In the genomic region with DNA sequence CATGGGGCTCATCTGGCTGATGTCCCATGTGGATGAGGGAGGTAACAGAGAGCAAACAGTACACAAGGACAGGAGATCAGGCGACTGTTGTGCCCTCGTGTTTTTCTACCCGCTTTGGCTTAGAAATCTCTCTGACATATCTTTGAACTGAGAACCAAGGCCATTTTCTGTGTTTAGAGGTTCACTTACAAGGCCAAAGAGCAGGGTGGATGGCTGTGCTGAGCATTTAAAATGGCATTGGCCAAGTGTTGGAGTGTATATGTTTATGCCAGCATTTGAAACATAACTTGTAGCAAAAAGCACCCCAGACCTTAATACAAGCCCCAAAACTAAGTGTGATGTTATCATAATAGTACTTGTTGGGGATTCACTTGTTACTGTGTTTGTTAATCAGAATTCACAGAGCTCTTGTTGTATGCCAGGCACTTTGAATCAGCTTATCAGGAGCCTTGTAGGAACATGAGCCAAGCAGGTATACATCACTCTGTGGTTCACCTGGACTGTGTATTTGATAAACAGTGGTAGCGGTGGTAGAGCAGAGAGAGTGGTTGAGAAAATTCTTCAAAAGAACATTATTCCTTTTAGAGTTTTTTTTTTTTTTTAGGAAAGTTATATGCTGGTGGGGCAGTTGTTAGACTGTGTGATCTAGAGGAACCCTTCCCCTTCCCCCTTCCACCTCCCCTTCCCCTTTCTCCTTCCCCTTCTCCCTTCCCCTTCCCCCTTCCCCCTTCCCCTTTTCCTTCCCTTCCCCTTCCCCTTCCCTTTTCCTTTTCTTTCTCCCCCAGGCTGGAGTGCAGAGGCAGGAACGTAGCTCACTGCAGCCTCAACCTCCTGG, we compare ENCODE assay signal across 1 cellular context.
TF ChIP-seq lines count a peak whose summit lies in the region.

No MANE protein-coding gene starts in this region.

TF ChIP-seq in HepG2, 621 proteins besides CTCF, POLR2A, EP300 and RAD21 (continued from another document and continues in another):
- TF ChIP-seq, protein P1, sequence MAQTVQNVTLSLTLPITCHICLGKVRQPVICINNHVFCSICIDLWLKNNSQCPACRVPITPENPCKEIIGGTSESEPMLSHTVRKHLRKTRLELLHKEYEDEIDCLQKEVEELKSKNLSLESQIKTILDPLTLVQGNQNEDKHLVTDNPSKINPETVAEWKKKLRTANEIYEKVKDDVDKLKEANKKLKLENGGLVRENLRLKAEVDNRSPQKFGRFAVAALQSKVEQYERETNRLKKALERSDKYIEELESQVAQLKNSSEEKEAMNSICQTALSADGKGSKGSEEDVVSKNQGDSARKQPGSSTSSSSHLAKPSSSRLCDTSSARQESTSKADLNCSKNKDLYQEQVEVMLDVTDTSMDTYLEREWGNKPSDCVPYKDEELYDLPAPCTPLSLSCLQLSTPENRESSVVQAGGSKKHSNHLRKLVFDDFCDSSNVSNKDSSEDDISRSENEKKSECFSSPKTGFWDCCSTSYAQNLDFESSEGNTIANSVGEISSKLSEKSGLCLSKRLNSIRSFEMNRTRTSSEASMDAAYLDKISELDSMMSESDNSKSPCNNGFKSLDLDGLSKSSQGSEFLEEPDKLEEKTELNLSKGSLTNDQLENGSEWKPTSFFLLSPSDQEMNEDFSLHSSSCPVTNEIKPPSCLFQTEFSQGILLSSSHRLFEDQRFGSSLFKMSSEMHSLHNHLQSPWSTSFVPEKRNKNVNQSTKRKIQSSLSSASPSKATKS (CRISPR knock-in tag; IDR thresholded peaks at IDR 0.05), result no peak
- TF ChIP-seq ZNF501 (CRISPR knock-in tag; IDR thresholded peaks at IDR 0.05) (peak; percentile 49; the same call in 1 of the 2 replicates), TOE1 (CRISPR knock-in tag; IDR thresholded peaks at IDR 0.05) (0 out of 2 replicates have a peak, but pooled peaks have one; percentile 60), WIZ (CRISPR knock-in tag; IDR thresholded peaks at IDR 0.05) (peak; percentile 95), ZNF558 (CRISPR knock-in tag; IDR thresholded peaks at IDR 0.05; ENCODE audit: borderline replicate concordance) (no peak), ZNF629 (CRISPR knock-in tag; conservative IDR thresholded peaks at IDR 0.05) (peak; percentile 57; the same call in 1 of the 2 replicates), PCBP2 (optimal IDR thresholded peaks at IDR 0.05; ENCODE audit: low read depth, low read length, poor library complexity, severe bottlenecking) (peak; percentile 97), ZNF543 (CRISPR knock-in tag; IDR thresholded peaks at IDR 0.05) (peak; percentile 58; the same call in 1 of the 2 replicates), FOXJ3 (CRISPR knock-in tag; IDR thresholded peaks at IDR 0.05; ENCODE audit: borderline replicate concordance) (peak; percentile 98), PLRG1 (conservative IDR thresholded peaks at IDR 0.05) (no peak), HIVEP1 (CRISPR knock-in tag; IDR thresholded peaks at IDR 0.05) (no peak), TAF1 (CRISPR knock-in tag; IDR thresholded peaks at IDR 0.05) (no peak; the same call in 1 of the 2 replicates), TP53 (CRISPR knock-in tag; conservative IDR thresholded peaks at IDR 0.05) (0 out of 2 replicates have a peak, but pooled peaks have one; percentile 85), ZNF737 (CRISPR knock-in tag; IDR thresholded peaks at IDR 0.05; ENCODE audit: borderline replicate concordance) (no peak), SALL1 (CRISPR knock-in tag; IDR thresholded peaks at IDR 0.05) (peak; percentile 96), ZNF652 (CRISPR knock-in tag; IDR thresholded peaks at IDR 0.05; ENCODE audit: borderline replicate concordance, low read depth) (no peak; the same call in 1 of the 2 replicates), XRCC5 (optimal IDR thresholded peaks at IDR 0.05; ENCODE audit: low read length) (peak; percentile 29), SMARCE1 (IDR thresholded peaks at IDR 0.05; ENCODE audit: borderline replicate concordance) (no peak), SRSF1 (optimal IDR thresholded peaks at IDR 0.05; ENCODE audit: low read depth, low read length) (no peak), CHD4 (IDR thresholded peaks at IDR 0.05; ENCODE audit: borderline replicate concordance, low read length) (no peak), ZSCAN12 (CRISPR knock-in tag; IDR thresholded peaks at IDR 0.05) (peak; percentile 95), HNRNPH1 (optimal IDR thresholded peaks at IDR 0.05; ENCODE audit: low read depth, low read length) (no peak), ZNF83 (CRISPR knock-in tag; IDR thresholded peaks at IDR 0.05; ENCODE audit: borderline replicate concordance) (no peak), EZH2 (conservative IDR thresholded peaks at IDR 0.05; ENCODE audit: low read depth, low read length) (no peak), ZNF790 (CRISPR knock-in tag; IDR thresholded peaks at IDR 0.05; ENCODE audit: borderline replicate concordance) (no peak), ZNF746 (CRISPR knock-in tag; IDR thresholded peaks at IDR 0.05) (no peak), TCF12 (IDR thresholded peaks at IDR 0.05) (no peak), TCF12 (CRISPR knock-in tag; IDR thresholded peaks at IDR 0.05) (peak; percentile 60; the same call in 1 of the 2 replicates), FOXP1 (IDR thresholded peaks at IDR 0.05) (peak; percentile 35), FOXP1 (CRISPR knock-in tag; IDR thresholded peaks at IDR 0.05) (peak; percentile 96), RBAK (CRISPR knock-in tag; IDR thresholded peaks at IDR 0.05) (no peak), FOSL1 (CRISPR knock-in tag; IDR thresholded peaks at IDR 0.05; ENCODE audit: borderline replicate concordance) (no peak), ZNF343 (CRISPR knock-in tag; IDR thresholded peaks at IDR 0.05) (0 out of 2 replicates have a peak, but pooled peaks have one; percentile 6)
- TF ChIP-seq, protein P2, sequence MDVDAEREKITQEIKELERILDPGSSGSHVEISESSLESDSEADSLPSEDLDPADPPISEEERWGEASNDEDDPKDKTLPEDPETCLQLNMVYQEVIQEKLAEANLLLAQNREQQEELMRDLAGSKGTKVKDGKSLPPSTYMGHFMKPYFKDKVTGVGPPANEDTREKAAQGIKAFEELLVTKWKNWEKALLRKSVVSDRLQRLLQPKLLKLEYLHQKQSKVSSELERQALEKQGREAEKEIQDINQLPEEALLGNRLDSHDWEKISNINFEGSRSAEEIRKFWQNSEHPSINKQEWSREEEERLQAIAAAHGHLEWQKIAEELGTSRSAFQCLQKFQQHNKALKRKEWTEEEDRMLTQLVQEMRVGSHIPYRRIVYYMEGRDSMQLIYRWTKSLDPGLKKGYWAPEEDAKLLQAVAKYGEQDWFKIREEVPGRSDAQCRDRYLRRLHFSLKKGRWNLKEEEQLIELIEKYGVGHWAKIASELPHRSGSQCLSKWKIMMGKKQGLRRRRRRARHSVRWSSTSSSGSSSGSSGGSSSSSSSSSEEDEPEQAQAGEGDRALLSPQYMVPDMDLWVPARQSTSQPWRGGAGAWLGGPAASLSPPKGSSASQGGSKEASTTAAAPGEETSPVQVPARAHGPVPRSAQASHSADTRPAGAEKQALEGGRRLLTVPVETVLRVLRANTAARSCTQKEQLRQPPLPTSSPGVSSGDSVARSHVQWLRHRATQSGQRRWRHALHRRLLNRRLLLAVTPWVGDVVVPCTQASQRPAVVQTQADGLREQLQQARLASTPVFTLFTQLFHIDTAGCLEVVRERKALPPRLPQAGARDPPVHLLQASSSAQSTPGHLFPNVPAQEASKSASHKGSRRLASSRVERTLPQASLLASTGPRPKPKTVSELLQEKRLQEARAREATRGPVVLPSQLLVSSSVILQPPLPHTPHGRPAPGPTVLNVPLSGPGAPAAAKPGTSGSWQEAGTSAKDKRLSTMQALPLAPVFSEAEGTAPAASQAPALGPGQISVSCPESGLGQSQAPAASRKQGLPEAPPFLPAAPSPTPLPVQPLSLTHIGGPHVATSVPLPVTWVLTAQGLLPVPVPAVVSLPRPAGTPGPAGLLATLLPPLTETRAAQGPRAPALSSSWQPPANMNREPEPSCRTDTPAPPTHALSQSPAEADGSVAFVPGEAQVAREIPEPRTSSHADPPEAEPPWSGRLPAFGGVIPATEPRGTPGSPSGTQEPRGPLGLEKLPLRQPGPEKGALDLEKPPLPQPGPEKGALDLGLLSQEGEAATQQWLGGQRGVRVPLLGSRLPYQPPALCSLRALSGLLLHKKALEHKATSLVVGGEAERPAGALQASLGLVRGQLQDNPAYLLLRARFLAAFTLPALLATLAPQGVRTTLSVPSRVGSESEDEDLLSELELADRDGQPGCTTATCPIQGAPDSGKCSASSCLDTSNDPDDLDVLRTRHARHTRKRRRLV (CRISPR knock-in tag; IDR thresholded peaks at IDR 0.05), result no peak
- TF ChIP-seq, protein P3, sequence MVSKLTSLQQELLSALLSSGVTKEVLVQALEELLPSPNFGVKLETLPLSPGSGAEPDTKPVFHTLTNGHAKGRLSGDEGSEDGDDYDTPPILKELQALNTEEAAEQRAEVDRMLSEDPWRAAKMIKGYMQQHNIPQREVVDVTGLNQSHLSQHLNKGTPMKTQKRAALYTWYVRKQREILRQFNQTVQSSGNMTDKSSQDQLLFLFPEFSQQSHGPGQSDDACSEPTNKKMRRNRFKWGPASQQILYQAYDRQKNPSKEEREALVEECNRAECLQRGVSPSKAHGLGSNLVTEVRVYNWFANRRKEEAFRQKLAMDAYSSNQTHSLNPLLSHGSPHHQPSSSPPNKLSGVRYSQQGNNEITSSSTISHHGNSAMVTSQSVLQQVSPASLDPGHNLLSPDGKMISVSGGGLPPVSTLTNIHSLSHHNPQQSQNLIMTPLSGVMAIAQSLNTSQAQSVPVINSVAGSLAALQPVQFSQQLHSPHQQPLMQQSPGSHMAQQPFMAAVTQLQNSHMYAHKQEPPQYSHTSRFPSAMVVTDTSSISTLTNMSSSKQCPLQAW (CRISPR knock-in tag; IDR thresholded peaks at IDR 0.05), result 0 out of 2 replicates have a peak, but pooled peaks have one; percentile 75
- TF ChIP-seq, protein P4, sequence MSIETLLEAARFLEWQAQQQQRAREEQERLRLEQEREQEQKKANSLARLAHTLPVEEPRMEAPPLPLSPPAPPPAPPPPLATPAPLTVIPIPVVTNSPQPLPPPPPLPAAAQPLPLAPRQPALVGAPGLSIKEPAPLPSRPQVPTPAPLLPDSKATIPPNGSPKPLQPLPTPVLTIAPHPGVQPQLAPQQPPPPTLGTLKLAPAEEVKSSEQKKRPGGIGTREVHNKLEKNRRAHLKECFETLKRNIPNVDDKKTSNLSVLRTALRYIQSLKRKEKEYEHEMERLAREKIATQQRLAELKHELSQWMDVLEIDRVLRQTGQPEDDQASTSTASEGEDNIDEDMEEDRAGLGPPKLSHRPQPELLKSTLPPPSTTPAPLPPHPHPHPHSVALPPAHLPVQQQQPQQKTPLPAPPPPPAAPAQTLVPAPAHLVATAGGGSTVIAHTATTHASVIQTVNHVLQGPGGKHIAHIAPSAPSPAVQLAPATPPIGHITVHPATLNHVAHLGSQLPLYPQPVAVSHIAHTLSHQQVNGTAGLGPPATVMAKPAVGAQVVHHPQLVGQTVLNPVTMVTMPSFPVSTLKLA (IDR thresholded peaks at IDR 0.05), result peak; percentile 85
- TF ChIP-seq, protein P5, sequence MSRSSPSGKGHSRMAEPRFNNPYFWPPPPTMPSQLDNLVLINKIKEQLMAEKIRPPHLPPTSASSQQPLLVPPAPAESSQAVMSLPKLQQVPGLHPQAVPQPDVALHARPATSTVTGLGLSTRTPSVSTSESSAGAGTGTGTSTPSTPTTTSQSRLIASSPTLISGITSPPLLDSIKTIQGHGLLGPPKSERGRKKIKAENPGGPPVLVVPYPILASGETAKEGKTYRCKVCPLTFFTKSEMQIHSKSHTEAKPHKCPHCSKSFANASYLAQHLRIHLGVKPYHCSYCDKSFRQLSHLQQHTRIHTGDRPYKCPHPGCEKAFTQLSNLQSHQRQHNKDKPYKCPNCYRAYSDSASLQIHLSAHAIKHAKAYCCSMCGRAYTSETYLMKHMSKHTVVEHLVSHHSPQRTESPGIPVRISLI (CRISPR knock-in tag; IDR thresholded peaks at IDR 0.05; ENCODE audit: borderline replicate concordance), result peak; percentile 62; the same call in 1 of the 2 replicates
- TF ChIP-seq, protein P6, sequence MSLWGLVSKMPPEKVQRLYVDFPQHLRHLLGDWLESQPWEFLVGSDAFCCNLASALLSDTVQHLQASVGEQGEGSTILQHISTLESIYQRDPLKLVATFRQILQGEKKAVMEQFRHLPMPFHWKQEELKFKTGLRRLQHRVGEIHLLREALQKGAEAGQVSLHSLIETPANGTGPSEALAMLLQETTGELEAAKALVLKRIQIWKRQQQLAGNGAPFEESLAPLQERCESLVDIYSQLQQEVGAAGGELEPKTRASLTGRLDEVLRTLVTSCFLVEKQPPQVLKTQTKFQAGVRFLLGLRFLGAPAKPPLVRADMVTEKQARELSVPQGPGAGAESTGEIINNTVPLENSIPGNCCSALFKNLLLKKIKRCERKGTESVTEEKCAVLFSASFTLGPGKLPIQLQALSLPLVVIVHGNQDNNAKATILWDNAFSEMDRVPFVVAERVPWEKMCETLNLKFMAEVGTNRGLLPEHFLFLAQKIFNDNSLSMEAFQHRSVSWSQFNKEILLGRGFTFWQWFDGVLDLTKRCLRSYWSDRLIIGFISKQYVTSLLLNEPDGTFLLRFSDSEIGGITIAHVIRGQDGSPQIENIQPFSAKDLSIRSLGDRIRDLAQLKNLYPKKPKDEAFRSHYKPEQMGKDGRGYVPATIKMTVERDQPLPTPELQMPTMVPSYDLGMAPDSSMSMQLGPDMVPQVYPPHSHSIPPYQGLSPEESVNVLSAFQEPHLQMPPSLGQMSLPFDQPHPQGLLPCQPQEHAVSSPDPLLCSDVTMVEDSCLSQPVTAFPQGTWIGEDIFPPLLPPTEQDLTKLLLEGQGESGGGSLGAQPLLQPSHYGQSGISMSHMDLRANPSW (CRISPR knock-in tag; IDR thresholded peaks at IDR 0.05; ENCODE audit: borderline replicate concordance), result peak; percentile 78; the same call in 1 of the 2 replicates
- TF ChIP-seq, protein P7, sequence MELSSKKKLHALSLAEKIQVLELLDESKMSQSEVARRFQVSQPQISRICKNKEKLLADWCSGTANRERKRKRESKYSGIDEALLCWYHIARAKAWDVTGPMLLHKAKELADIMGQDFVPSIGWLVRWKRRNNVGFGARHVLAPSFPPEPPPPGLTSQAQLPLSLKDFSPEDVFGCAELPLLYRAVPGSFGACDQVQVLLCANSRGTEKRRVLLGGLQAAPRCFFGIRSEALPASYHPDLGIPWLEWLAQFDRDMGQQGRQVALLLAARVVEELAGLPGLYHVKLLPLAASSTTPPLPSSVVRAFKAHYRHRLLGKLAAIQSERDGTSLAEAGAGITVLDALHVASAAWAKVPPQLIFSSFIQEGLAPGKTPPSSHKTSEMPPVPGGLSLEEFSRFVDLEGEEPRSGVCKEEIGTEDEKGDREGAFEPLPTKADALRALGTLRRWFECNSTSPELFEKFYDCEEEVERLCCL (CRISPR knock-in tag; IDR thresholded peaks at IDR 0.05; ENCODE audit: borderline replicate concordance), result no peak
- TF ChIP-seq, protein P8, sequence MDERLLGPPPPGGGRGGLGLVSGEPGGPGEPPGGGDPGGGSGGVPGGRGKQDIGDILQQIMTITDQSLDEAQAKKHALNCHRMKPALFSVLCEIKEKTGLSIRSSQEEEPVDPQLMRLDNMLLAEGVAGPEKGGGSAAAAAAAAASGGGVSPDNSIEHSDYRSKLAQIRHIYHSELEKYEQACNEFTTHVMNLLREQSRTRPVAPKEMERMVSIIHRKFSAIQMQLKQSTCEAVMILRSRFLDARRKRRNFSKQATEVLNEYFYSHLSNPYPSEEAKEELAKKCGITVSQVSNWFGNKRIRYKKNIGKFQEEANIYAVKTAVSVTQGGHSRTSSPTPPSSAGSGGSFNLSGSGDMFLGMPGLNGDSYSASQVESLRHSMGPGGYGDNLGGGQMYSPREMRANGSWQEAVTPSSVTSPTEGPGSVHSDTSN (CRISPR knock-in tag; IDR thresholded peaks at IDR 0.05), result no peak
